Comparison of ENCODE assay signal across 30 cellular contexts in genomic region chr15:83198476-83198875, GRCh38. TPM values are rescaled to one million over a fixed set of nuclear protein-coding genes. Genes with fewer than 3 reads are reported as not detected.
A peak's percentile ranks its signal among the peaks of the same experiment; 100 is the strongest.
DNase-seq lines count a peak whose midpoint lies in the region; ATAC-seq, FAIRE-seq and TF ChIP-seq lines count a peak whose summit lies in the region.
"Had no signal": no experiment of that assay in that cellular context is flagged by ENCODE, and none has a peak within 500 bp of the region (broad histone marks: within the 10 kb centered on the region; RNA-seq: fewer than 3 reads in every experiment).

No MANE protein-coding gene starts in this region.

- RAD21 ChIA-PET in GM12878 (lab: Charles Lee; ENCODE audit: unreplicated experiment): interaction anchor here (0.9 to 1.0 kb wide), 2 partner anchors 8 to 136 kb away, joined by 4 read pairs; no protein-coding TSS in a partner anchor

- H2AFZ ChIP-seq in GM12878 (ENCODE audit: control insufficient read depth, low read depth, low read length) (peak overlapping the region; percentile 29; the same call in 1 of the 2 replicates), GM23338 (no peak overlapping the region)

- H3K27me3 Mint-ChIP-seq in GM23338 (ENCODE audit: insufficient read depth, low read depth, poor library complexity): no peaks in the 10 kb centered on the region

- H3K27me3 ChIP-seq in GM12878 (replicated peaks in 1 of 2; ENCODE audit: control insufficient read depth in 2 of 2, insufficient read depth in 2 of 2, low read length in 1 of 2) (no peaks in the 10 kb centered on the region), GM23338 (ENCODE audit: insufficient read depth) (no peaks in the 10 kb centered on the region)
- H3K27me3 ChIP-seq: ascending aorta, Peyer's patch, SJSA1, tibial nerve had no signal

- no TSS peak for BruUV-seq in GM12878 (replicated peaks; lab: Mats Ljungman, UMichigan)

- H3K9me3 Mint-ChIP-seq in GM23338: no peaks in the 10 kb centered on the region; the same call in 2 of the 3 replicates
- H3K9me3 Mint-ChIP-seq: activated naive CD4-positive, alpha-beta T cell treated with anti-CD3 and anti-CD28 coated beads, Interleukin-2, amount 50 U/mL, for 24 hours; CD4-positive, alpha-beta T cell; memory B cell had no signal

- 34% methylated on average over 3 of the region's 3 CpGs for WGBS in GM12878 (ENCODE audit: insufficient coverage, insufficient replicate concordance, low lambda C conversion rate, missing lambda C conversion rate)

- no peaks in the 10 kb centered on the region for H3K9me2 ChIP-seq in GM23338 (ENCODE audit: insufficient read depth)

- no peak for TF ChIP-seq CTCF in GM12864 (IDR thresholded peaks at IDR 0.05; ENCODE audit: low read depth, low read length, missing control alignments)
- TF ChIP-seq CTCF in GM12878 (IDR thresholded peaks at IDR 0.05 in 2 of 3, conservative IDR thresholded peaks at IDR 0.05 in 1 of 3; ENCODE audit: control insufficient read depth in 2 of 3, extremely low read depth in 1 of 3, insufficient read depth in 1 of 3, low read depth in 3 of 3, low read length in 3 of 3): no peak
- TF ChIP-seq CTCF in GM23338 (conservative IDR thresholded peaks at IDR 0.05; ENCODE audit: low read depth in 2 of 2): no peak

- H3K4me1 ChIP-seq in GM12878 (ENCODE audit: control insufficient read depth, insufficient read depth, low read length) (peaks cover 35% of the 10 kb centered on the region), GM23338 (ENCODE audit: insufficient read depth) (peaks cover 28% of the 10 kb centered on the region)
- H3K4me1 ChIP-seq: Peyer's patch had no signal

- peaks cover 49% of the 10 kb centered on the region for H3K4me1 Mint-ChIP-seq in GM23338
- H3K4me1 Mint-ChIP-seq: memory B cell had no signal

- peak overlapping the region; percentile 64 for H3K9ac ChIP-seq in GM12878 (ENCODE audit: control insufficient read depth, insufficient read depth, low read length)

- POLR2A ChIA-PET in GM12878 (lab: Charles Lee): no interaction called here

- H3K4me2 ChIP-seq in GM12878 (ENCODE audit: control insufficient read depth, insufficient read depth) (peak overlapping the region; percentile 94), GM23338 (no peak overlapping the region)

- H3K4me3 Mint-ChIP-seq in GM23338: no peak overlapping the region
- H3K4me3 Mint-ChIP-seq: activated naive CD4-positive, alpha-beta T cell treated with anti-CD3 and anti-CD28 coated beads, Interleukin-2, amount 50 U/mL, for 24 hours; CD4-positive, alpha-beta T cell; memory B cell had no signal

- peak overlapping the region; percentile 94 for H3K27ac ChIP-seq in GM12878 (ENCODE audit: control insufficient read depth, insufficient read depth)
- H3K27ac ChIP-seq in GM23338 (ENCODE audit: low read depth): no peak overlapping the region
- H3K27ac ChIP-seq: ascending aorta, Peyer's patch, SJSA1, tibial nerve, WERI-Rb-1 had no signal

- DNase-seq in GM12864 (ENCODE audit: low read depth) (no peak), GM18507 (ENCODE audit: extremely low spot score, insufficient read length, low read depth) (no peak), GM12878 (ENCODE audit: low read depth, low spot score) (no peak), SK-N-DZ (ENCODE audit: low spot score) (no peak), GM23338 (ENCODE audit: low spot score) (no peak), mesenteric fat pad (ENCODE audit: low spot score) (no peak), NOMO-1 treated with dmso at 0.1 percent for 144 hours (lab: John Stamatoyannopoulos, UW; ENCODE audit: unreplicated experiment) (no peak)
- DNase-seq: activated CD4-positive, alpha-beta T cell treated with anti-CD3 and anti-CD28 coated beads, Interleukin-2, amount 50 U/mL, for 48 hours; caudate nucleus; CD4-positive, alpha-beta T cell; dermis blood vessel endothelial cell; DMS 273 treated with DMSO at 0.1 percent for 48 hours; H7; Karpas-422; kidney glomerular epithelial cell; NCI-H1048; NCI-H2029 treated with DMSO at 0.1 percent for 48 hours; NCI-H510A; Peyer's patch; retina; stimulated activated CD4-positive, alpha-beta T cell treated with anti-CD3 and anti-CD28 coated beads, Interleukin-2, amount 100 ng/mL, for 48 hours; stimulated activated naive CD4-positive, alpha-beta T cell treated with Interleukin-2 at 50 U/mL for 16 hours; WERI-Rb-1 had no signal

- no peaks in the 10 kb centered on the region for H3K9me3 ChIP-seq in GM12878 (replicated peaks; ENCODE audit: control insufficient read depth, insufficient read depth, low read length)
- H3K9me3 ChIP-seq: ascending aorta, Peyer's patch, SJSA1, tibial nerve had no signal

- no peak for TF ChIP-seq POLR2A in GM12878 (IDR thresholded peaks at IDR 0.05; ENCODE audit: low read depth, low read length)

- H3K4me3 ChIP-seq in GM12864 (ENCODE audit: low read depth, low read length): peak overlapping the region; percentile 32; the same call in 1 of the 2 replicates
- peak overlapping the region; percentile 60; the same call in 1 of the 2 replicates for H3K4me3 ChIP-seq in GM12878
- no peak overlapping the region for H3K4me3 ChIP-seq in GM23338
- H3K4me3 ChIP-seq: ascending aorta, Peyer's patch, SJSA1, tibial nerve had no signal

- FAIRE-seq in GM18507 (lab: Jason Lieb, UNC) (peak; percentile 63), GM12878 (lab: Jason Lieb, UNC) (no peak)
- FAIRE-seq: HTR-8/SVneo had no signal

- no peak overlapping the region for H3K27ac Mint-ChIP-seq in GM23338
- H3K27ac Mint-ChIP-seq: CD4-positive, alpha-beta T cell; memory B cell had no signal

- intact Hi-C loops in GM12878 (cut with micrococcal nuclease; ENCODE audit: unreplicated experiment): loop anchor here (2.0 to 5.0 kb wide), 2 partner anchors 81 to 132 kb away; partner anchors contain the start of gene BTBD1

- TF ChIP-seq RAD21 in GM12878 (IDR thresholded peaks at IDR 0.05; ENCODE audit: insufficient read depth, low read depth, low read length): no peak

- H3K79me2 ChIP-seq in GM12878 (ENCODE audit: control insufficient read depth, insufficient read depth, low read length) (peaks cover 94% of the 10 kb centered on the region), GM23338 (replicated peaks; ENCODE audit: insufficient read depth) (peaks cover 100% of the 10 kb centered on the region)

- no peak for TF ChIP-seq EP300 in GM12878 (IDR thresholded peaks at IDR 0.05; ENCODE audit: borderline replicate concordance in 1 of 2, control insufficient read depth in 1 of 2, low read depth in 2 of 2, low read length in 2 of 2)

- H3K36me3 ChIP-seq in GM12878 (ENCODE audit: control insufficient read depth in 2 of 2, insufficient read depth in 2 of 2, low read length in 1 of 2): no peaks in the 10 kb centered on the region
- H3K36me3 ChIP-seq in GM23338 (ENCODE audit: insufficient read depth): no peaks in the 10 kb centered on the region
- H3K36me3 ChIP-seq: ascending aorta, Peyer's patch, SJSA1, tibial nerve had no signal

- SMC1A ChIA-PET in GM12878 (lab: Charles Lee; ENCODE audit: uncharacterized antibody, unreplicated experiment): interaction anchor here (0.7 to 2.2 kb wide), 3 partner anchors 9 to 136 kb away, joined by 3 to 5 read pairs (median 4); no protein-coding TSS in a partner anchor

- H4K20me1 ChIP-seq in GM12878 (ENCODE audit: control insufficient read depth, insufficient read depth) (no peaks in the 10 kb centered on the region), GM23338 (replicated peaks; ENCODE audit: insufficient read depth) (peaks cover 26% of the 10 kb centered on the region)

- CTCF ChIA-PET in GM12878 (lab: Yijun Ruan, JAX): no interaction called here

- H3F3A ChIP-seq in GM23338 (replicated peaks; ENCODE audit: low read depth): no peaks in the 10 kb centered on the region

- ATAC-seq in HG03064 (IDR thresholded peaks at IDR 0.05; ENCODE audit: low read depth, unreplicated experiment): peak; percentile 25
- ATAC-seq in GM12878: peak; percentile 24
- no peak for ATAC-seq in GM23338

- peaks cover 10% of the 10 kb centered on the region; the same call in 2 of the 3 replicates for H3K36me3 Mint-ChIP-seq in GM23338 (ENCODE audit: low read depth)
- H3K36me3 Mint-ChIP-seq: activated naive CD4-positive, alpha-beta T cell treated with anti-CD3 and anti-CD28 coated beads, Interleukin-2, amount 50 U/mL, for 24 hours; memory B cell had no signal

- in situ Hi-C loops in GM12878 (cut with MboI): no loop called here

TF ChIP-seq in GM12878, 131 proteins besides CTCF, POLR2A, EP300 and RAD21 (continues in another document):
- TF ChIP-seq YBX1 (IDR thresholded peaks at IDR 0.05): no peak
- TF ChIP-seq RAD51 (IDR thresholded peaks at IDR 0.05): 0 out of 2 replicates have a peak, but pooled peaks have one; percentile 7

TF ChIP-seq in GM23338, 12 proteins besides CTCF, POLR2A, EP300 and RAD21 (continues in another document):
- no peak for TF ChIP-seq POLR2AphosphoS5 (IDR thresholded peaks at IDR 0.05; ENCODE audit: low read depth)
- TF ChIP-seq ZNF114 (CRISPR knock-in tag; IDR thresholded peaks at IDR 0.05): no peak

RNA-seq across cellular contexts. Expression of gene HDGFL3, which starts 9.1 kb away (rescaled TPM):
- total RNA-seq in GM12878 (2013; cell fraction: nucleolus; rRNA removed): 8.3 and 10.8 TPM in 2 replicates
- total RNA-seq in GM12878 (2014; rRNA removed): 10.6 and 13.8 TPM in 2 replicates
- 40.6 and 42.2 TPM in 2 replicates for total RNA-seq in GM12878 (2014; rRNA removed; fragmentation: Illumina TruSeq; extraction: Trizol)
- 29.8 and 34.3 TPM in 2 replicates for total RNA-seq in GM12878 (2021)
- polyA plus RNA-seq in GM12878 (2011; ENCODE audit: low read depth): 6.8 TPM
- 31.6 and 54.1 TPM in 2 replicates for polyA plus RNA-seq in GM12878 (2011; rRNA removed)
- 5.1 and 5.4 TPM in 2 replicates for polyA plus RNA-seq in GM12878 (2011; cell fraction: cytosol; rRNA removed)
- polyA plus RNA-seq in GM12878 (2011; cell fraction: nucleus; rRNA removed): 5.7 and 8.7 TPM in 2 replicates
- 17.0 and 25.4 TPM in 2 replicates for polyA plus RNA-seq in GM12878 (2012)
- polyA plus RNA-seq in GM12878 (2014; fragmentation: Illumina TruSeq; extraction: Trizol): 40.5 and 45.1 TPM in 2 replicates
- 1 to 10 TPM; 5.6 to 6.6 TPM for polyA plus RNA-seq in GM12878 (2014; fragmentation: Nextera tagmentation; extraction: Ambion mirVana)
- polyA plus RNA-seq in GM12878 (2014; rRNA removed): 9.7 and 18.1 TPM in 2 replicates
- 10 to 100 TPM; 12.7 to 13.4 TPM for polyA plus RNA-seq in GM12878 (2016; fragmentation: Nextera tagmentation; extraction: Ambion mirVana)
- 4.6 and 5.6 TPM in 2 replicates for polyA minus RNA-seq in GM12878 (2011; rRNA and poly(A)+ RNA removed)
- polyA minus RNA-seq in GM12878 (2011; cell fraction: cytosol; rRNA and poly(A)+ RNA removed): 10.6 and 11.1 TPM in 2 replicates
- 3.3 and 7.4 TPM in 2 replicates for polyA minus RNA-seq in GM12878 (2011; cell fraction: nucleus; rRNA and poly(A)+ RNA removed)
- 64.2 and 89.8 TPM in 2 replicates for polyA plus RNA-seq in SK-N-DZ (2014; cell fraction: cytosol; rRNA removed)
- 34.3 and 57.3 TPM in 2 replicates for polyA plus RNA-seq in SK-N-DZ (2014; cell fraction: nucleus; rRNA removed)
- 67.1 and 68.6 TPM in 2 replicates for total RNA-seq in GM23338 (2014; rRNA removed; shearing (Covaris generic))
- 131 and 135 TPM in 2 replicates for polyA plus RNA-seq in GM23338 (2016; fragmentation: Nextera tagmentation; extraction: Ambion mirVana)
- 31.2 TPM for total RNA-seq in mesenteric fat pad
